In genomic region chr19:12891553-12892021, GRCh38 we compare ENCODE assay signal across 1 cellular context.
TF ChIP-seq lines count a peak whose summit lies in the region.

No MANE protein-coding gene starts in this region.

TF ChIP-seq in HEK293T, 16 proteins besides CTCF, POLR2A, EP300 and RAD21 (continued from another document):
- TF ChIP-seq ZNF384 (IDR thresholded peaks at IDR 0.05) = no peak
